Comparison of ENCODE assay signal across 8 cellular contexts in the genomic region with DNA sequence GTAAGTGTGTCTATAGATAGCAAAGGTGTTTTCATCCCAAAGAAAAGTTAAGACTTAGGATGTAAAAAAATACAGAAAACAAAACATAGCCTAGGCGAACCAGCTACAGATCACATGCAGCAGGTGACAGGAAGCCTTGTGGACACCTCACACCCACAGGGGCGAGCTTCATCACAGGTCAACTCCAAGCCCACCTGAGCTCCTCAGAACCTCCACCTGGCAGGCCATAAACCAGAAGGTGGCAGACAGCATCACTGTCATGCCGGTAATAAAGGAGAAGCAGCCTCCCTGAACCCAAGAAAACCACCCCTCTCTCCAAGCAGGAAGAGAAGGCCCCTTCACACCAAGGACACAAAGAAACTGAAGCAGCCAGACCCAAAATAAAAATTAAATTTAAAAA. TPM values are rescaled to one million over a fixed set of nuclear protein-coding genes. Genes with fewer than 3 reads are reported as not detected.
DNase-seq lines count a peak whose midpoint lies in the region; ATAC-seq and TF ChIP-seq lines count a peak whose summit lies in the region.

No MANE protein-coding gene starts in this region.

- CTCF ChIA-PET in CD4-positive, alpha-beta T cell (lab: Charles Lee): no interaction called here

- POLR2A ChIA-PET in CD4-positive, alpha-beta T cell (lab: Charles Lee): no interaction called here

- peak overlapping the region; percentile 85 for H3K27ac Mint-ChIP-seq in CD4-positive, alpha-beta T cell
- H3K27ac Mint-ChIP-seq in activated T-cell treated with anti-CD3 and anti-CD28 coated beads, Interleukin-2, amount 50 U/mL, for 72 hours: peak overlapping the region; percentile 95
- H3K27ac Mint-ChIP-seq in stimulated activated naive B cell treated with anti-CD40 and anti-IgM and Interleukin-4, amounts not matched to agents 10 μg/mL and 1 μg/mL and 100 μg/mL, for 72 hours: peak overlapping the region; percentile 68

- peaks cover 49% of the 10 kb centered on the region for H3K4me1 Mint-ChIP-seq in CD4-positive, alpha-beta T cell (ENCODE audit: low read depth)
- H3K4me1 Mint-ChIP-seq in activated T-cell treated with anti-CD3 and anti-CD28 coated beads, Interleukin-2, amount 50 U/mL, for 72 hours (ENCODE audit: low read depth): peaks cover 48% of the 10 kb centered on the region
- H3K4me1 Mint-ChIP-seq in stimulated activated naive B cell treated with anti-CD40 and anti-IgM and Interleukin-4, amounts not matched to agents 10 μg/mL and 1 μg/mL and 100 μg/mL, for 72 hours: peaks cover 16 to 29% of the 10 kb centered on the region in 2 donors

- H3K36me3 Mint-ChIP-seq in CD4-positive, alpha-beta T cell (ENCODE audit: low read depth): peaks cover 8% of the 10 kb centered on the region
- H3K36me3 Mint-ChIP-seq in activated T-cell treated with anti-CD3 and anti-CD28 coated beads, Interleukin-2, amount 50 U/mL, for 72 hours (ENCODE audit: insufficient read depth in 2 of 2): peaks cover 0 to 8% of the 10 kb centered on the region in 2 donors
- H3K36me3 Mint-ChIP-seq in stimulated activated naive B cell treated with anti-CD40 and anti-IgM and Interleukin-4, amounts not matched to agents 10 μg/mL and 1 μg/mL and 100 μg/mL, for 72 hours: peaks cover 4% of the 10 kb centered on the region in 2 donors

- peak overlapping the region; percentile 73 for H3K4me3 ChIP-seq in HUES64 (ENCODE audit: low read length)
- H3K4me3 ChIP-seq in iPS-18a (ENCODE audit: low read length): peak overlapping the region; percentile 77

- peak overlapping the region; percentile 98 for H3K4me3 Mint-ChIP-seq in CD4-positive, alpha-beta T cell
- H3K4me3 Mint-ChIP-seq in activated T-cell treated with anti-CD3 and anti-CD28 coated beads, Interleukin-2, amount 50 U/mL, for 72 hours: peak overlapping the region; percentile 95 to 96
- peak overlapping the region; percentile 81 to 95 for H3K4me3 Mint-ChIP-seq in stimulated activated naive B cell treated with anti-CD40 and anti-IgM and Interleukin-4, amounts not matched to agents 10 μg/mL and 1 μg/mL and 100 μg/mL, for 72 hours

- H3K9me3 Mint-ChIP-seq in CD4-positive, alpha-beta T cell: no peaks in the 10 kb centered on the region
- peaks cover 2 to 5% of the 10 kb centered on the region in 2 donors for H3K9me3 Mint-ChIP-seq in activated T-cell treated with anti-CD3 and anti-CD28 coated beads, Interleukin-2, amount 50 U/mL, for 72 hours
- no peaks in the 10 kb centered on the region for H3K9me3 Mint-ChIP-seq in stimulated activated naive B cell treated with anti-CD40 and anti-IgM and Interleukin-4, amounts not matched to agents 10 μg/mL and 1 μg/mL and 100 μg/mL, for 72 hours

- H3K4me1 ChIP-seq in HUES64 (ENCODE audit: insufficient read depth, low read length) (peaks cover 12% of the 10 kb centered on the region; the same call in 1 of the 2 replicates), iPS-18a (ENCODE audit: control insufficient read depth, low read depth, low read length) (peaks cover 17% of the 10 kb centered on the region)

- no peak for TF ChIP-seq CTCF in CD4-positive, alpha-beta T cell (IDR thresholded peaks at IDR 0.05)

- no peaks in the 10 kb centered on the region for H3K27me3 ChIP-seq in CD4-positive, alpha-beta T cell (ENCODE audit: control insufficient read depth, insufficient read depth, low read length)
- H3K27me3 ChIP-seq in HUES64 (ENCODE audit: insufficient read depth, low read length): no peaks in the 10 kb centered on the region
- no peaks in the 10 kb centered on the region for H3K27me3 ChIP-seq in iPS-18a (ENCODE audit: control insufficient read depth, insufficient read depth, low read length)

- H3K9ac ChIP-seq in HUES64 (ENCODE audit: low read depth, low read length) (peak overlapping the region; percentile 68), iPS-18a (ENCODE audit: low read length) (peak overlapping the region; percentile 69)

- intact Hi-C loops in CD4-positive, alpha-beta T cell (cut with DNase I, micrococcal nuclease): loop anchor here (2.0 to 10.0 kb wide), 6 partner anchors 413 to 1917 kb away; a partner anchor contains a TSS

- ATAC-seq in CD4-positive, alpha-beta T cell (ENCODE audit: poor library complexity): no peak
- no peak for ATAC-seq in activated T-cell treated with anti-CD3 and anti-CD28 coated beads, Interleukin-2, amount 50 U/mL, for 72 hours (replicated peaks in 1 of 2)
- ATAC-seq in stimulated activated naive B cell treated with anti-CD40 and anti-IgM and Interleukin-4, amounts not matched to agents 10 μg/mL and 1 μg/mL and 100 μg/mL, for 72 hours (replicated peaks): no peak
- no peak for ATAC-seq in GM21367 (IDR thresholded peaks at IDR 0.05; ENCODE audit: unreplicated experiment)

- H3K27ac ChIP-seq in CD4-positive, alpha-beta T cell (ENCODE audit: low read depth, low read length): peak overlapping the region; percentile 48
- H3K27ac ChIP-seq in HUES64 (ENCODE audit: low read depth, low read length) (no peak overlapping the region), iPS-18a (ENCODE audit: low read length) (no peak overlapping the region)

- WGBS in HUES64: 51% methylated on average over 3 of the region's 3 CpGs

- no peaks in the 10 kb centered on the region for H3K9me3 ChIP-seq in CD4-positive, alpha-beta T cell (ENCODE audit: control insufficient read depth, low read length)
- H3K9me3 ChIP-seq in HUES64 (ENCODE audit: insufficient read depth, low read depth, low read length) (no peaks in the 10 kb centered on the region), iPS-18a (ENCODE audit: control insufficient read depth, low read depth, low read length) (no peaks in the 10 kb centered on the region)

- peaks cover 5% of the 10 kb centered on the region for H3K27me3 Mint-ChIP-seq in CD4-positive, alpha-beta T cell
- no peaks in the 10 kb centered on the region for H3K27me3 Mint-ChIP-seq in activated T-cell treated with anti-CD3 and anti-CD28 coated beads, Interleukin-2, amount 50 U/mL, for 72 hours (ENCODE audit: low read depth)
- H3K27me3 Mint-ChIP-seq in stimulated activated naive B cell treated with anti-CD40 and anti-IgM and Interleukin-4, amounts not matched to agents 10 μg/mL and 1 μg/mL and 100 μg/mL, for 72 hours: no peaks in the 10 kb centered on the region

- no peaks in the 10 kb centered on the region for H3K36me3 ChIP-seq in HUES64 (ENCODE audit: insufficient read depth, low read length)
- no peaks in the 10 kb centered on the region for H3K36me3 ChIP-seq in iPS-18a (ENCODE audit: control insufficient read depth, low read depth, low read length)

- peak in 4 of 10 experiments; percentile 1 to 34 (median 10) for DNase-seq in CD4-positive, alpha-beta T cell
- peak; percentile 17 to 30 for DNase-seq in activated T-cell treated with anti-CD3 and anti-CD28 coated beads, Interleukin-2, amount 50 U/mL, for 72 hours
- DNase-seq in stimulated activated naive B cell treated with anti-CD40 and anti-IgM and Interleukin-4, amounts not matched to agents 10 μg/mL and 1 μg/mL and 100 μg/mL, for 72 hours: no peak
- no peak for DNase-seq in GM03348 (ENCODE audit: low spot score)
- DNase-seq in amniotic stem cell (lab: John Stamatoyannopoulos, UW): no peak

RNA-seq across cellular contexts. Expression of a gene that starts 1.0 kb away (rescaled TPM):
- 10 to 100 TPM; 21.2 to 21.9 TPM for total RNA-seq in CD4-positive, alpha-beta T cell
- 11.2 TPM for polyA plus RNA-seq in HUES64 (2013, experiment 1 of 2)
- 9.7 TPM for polyA plus RNA-seq in HUES64 (2013, experiment 2 of 2)
- 10 to 100 TPM; 38.4 to 46.8 TPM for total RNA-seq in activated T-cell treated with anti-CD3 and anti-CD28 coated beads, Interleukin-2, amount 50 U/mL, for 72 hours

Comparison
In these comparisons a context has a peak if more than half of its experiments do, and no peak if none do; other contexts are left out.
1. DNase-seq: peak in activated T-cell treated with anti-CD3 and anti-CD28 coated beads, Interleukin-2, amount 50 U/mL, for 72 hours (2 of 2); none in stimulated activated naive B cell treated with anti-CD40 and anti-IgM and Interleukin-4, amounts not matched to agents 10 μg/mL and 1 μg/mL and 100 μg/mL, for 72 hours (single experiment), GM03348 (single experiment) and amniotic stem cell (single experiment).
2. Peak in every context shown above with its lines, with median percentiles within 50 percentile points of each other: H3K27ac Mint-ChIP-seq and H3K4me3 Mint-ChIP-seq.